Comparison of ENCODE assay signal across 23 cellular contexts in the genomic region with DNA sequence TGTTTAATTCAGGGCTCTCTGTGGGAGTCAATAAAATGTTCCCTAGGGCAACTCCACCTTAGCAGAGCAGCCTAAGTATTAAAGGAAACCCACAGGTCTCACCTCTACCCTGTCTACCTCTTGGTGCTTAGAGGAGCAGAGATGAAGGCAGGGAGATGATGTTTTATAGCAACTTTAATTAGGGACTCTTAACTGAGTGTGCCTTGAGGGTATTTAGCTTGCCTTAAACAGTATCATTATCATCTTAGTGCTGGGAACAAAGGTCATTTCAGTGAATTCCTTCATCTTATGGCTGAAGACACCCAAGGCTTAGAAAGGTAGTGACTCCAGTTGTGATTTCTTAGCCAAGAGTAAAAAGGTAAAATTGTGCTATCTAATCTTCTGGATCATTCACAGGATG. TPM values are rescaled to one million over a fixed set of nuclear protein-coding genes. Genes with fewer than 3 reads are reported as not detected.
DNase-seq lines count a peak whose midpoint lies in the region; ATAC-seq and TF ChIP-seq lines count a peak whose summit lies in the region.
"Had no signal": no experiment of that assay in that cellular context is flagged by ENCODE, and none has a peak within 500 bp of the region (broad histone marks: within the 10 kb centered on the region; RNA-seq: fewer than 3 reads in every experiment).

No MANE protein-coding gene starts in this region.

- DNase-seq in LoVo (ENCODE audit: low spot score), result peak; percentile 65
- no peak for DNase-seq in mucosa of descending colon
- no peak for DNase-seq in DMS153 (lab: John Stamatoyannopoulos, UW)
- DNase-seq in inferior parietal cortex (ENCODE audit: extremely low spot score), result no peak
- DNase-seq in T-cell, result no peak
- DNase-seq: BE2C; CD4-positive, alpha-beta T cell; DMS53; GF-D8; KG1; MV-4-11; NCI-H1105 treated with DMSO at 0.1 percent for 48 hours; NCI-H2029 treated with DMSO at 0.1 percent for 48 hours; NCI-H524 treated with DMSO at 0.1 percent for 48 hours; OCI-M1; SHP77 treated with DMSO at 0.1 percent for 48 hours had no signal

- no peaks in the 10 kb centered on the region for H3K9me3 Mint-ChIP-seq in T-cell
- H3K9me3 Mint-ChIP-seq: CD4-positive, alpha-beta T cell had no signal

- TF ChIP-seq CTCF in 22Rv1 (IDR thresholded peaks at IDR 0.05) (no peak), VCaP (conservative IDR thresholded peaks at IDR 0.05) (no peak), mucosa of descending colon (IDR thresholded peaks at IDR 0.05) (no peak)

- POLR2A ChIA-PET in T-cell (lab: Charles Lee), result no interaction called here

- no peak overlapping the region for H3K4me3 Mint-ChIP-seq in T-cell
- H3K4me3 Mint-ChIP-seq: CD4-positive, alpha-beta T cell had no signal

- intact Hi-C loops in mucosa of descending colon (cut with DNase I, micrococcal nuclease), result no loop called here

- H3K9me3 ChIP-seq in mucosa of descending colon, result no peaks in the 10 kb centered on the region
- H3K9me3 ChIP-seq: BE2C had no signal

- H3K27ac ChIP-seq in 22Rv1 (peak overlapping the region; percentile 100), VCaP (peak overlapping the region; percentile 94)
- H3K27ac ChIP-seq: HL-60, RWPE1 had no signal

- peaks cover 21% of the 10 kb centered on the region for H3K36me3 Mint-ChIP-seq in T-cell

- peaks cover 0 to 2% (median 0%) of the 10 kb centered on the region in 3 donors for H3K4me1 Mint-ChIP-seq in T-cell

- CTCF ChIA-PET in T-cell (lab: Charles Lee), result interaction anchor here in 1 of 2 donors (0.6 to 1.4 kb wide), 2 partner anchors 15 to 19 kb away, joined by 3 to 4 read pairs; no protein-coding TSS in a partner anchor

- H3K27ac Mint-ChIP-seq in T-cell, result no peak overlapping the region
- H3K27ac Mint-ChIP-seq: CD4-positive, alpha-beta T cell had no signal

- H3K4me3 ChIP-seq in mucosa of descending colon, result no peak overlapping the region

- peak; percentile 1 for ATAC-seq in mucosa of descending colon
- no peak for ATAC-seq in HG03095 (IDR thresholded peaks at IDR 0.05; ENCODE audit: unreplicated experiment)
- no peak for ATAC-seq in T-cell (replicated peaks in 1 of 4)
- ATAC-seq: HCT116, SK-N-SH treated with all-trans-retinoic acid at 6 μM for 48 hours had no signal

- H3K4me1 ChIP-seq in mucosa of descending colon (ENCODE audit: low read depth), result peaks cover 23% of the 10 kb centered on the region

- H3K27me3 Mint-ChIP-seq in T-cell, result no peaks in the 10 kb centered on the region
- H3K27me3 Mint-ChIP-seq: CD4-positive, alpha-beta T cell had no signal

- no peaks in the 10 kb centered on the region for H3K36me3 ChIP-seq in mucosa of descending colon (ENCODE audit: low read depth)

RNA-seq across cellular contexts. Expression of a gene that starts 26.7 kb away (rescaled TPM):
- 100 to 1,000 TPM; 194 to 550 (median 341) TPM for total RNA-seq in mucosa of descending colon
- under 1 TPM; 0.23 to 0.67 (median 0.51) TPM for total RNA-seq in T-cell

RNA-seq across cellular contexts. Expression of a gene that starts 45.9 kb away (rescaled TPM):
- total RNA-seq in mucosa of descending colon (100 to 1,000 TPM; 142 to 221 (median 165) TPM), T-cell (100 to 1,000 TPM; 105 to 200 (median 195) TPM)

Comparison
In these comparisons a context has a peak if more than half of its experiments do, and no peak if none do; other contexts are left out.
1. RNA of a gene that starts 26.7 kb away (total RNA-seq): 194 to 550 TPM in mucosa of descending colon; 0.23 to 0.67 TPM in T-cell; every median in the first group is over 100 times any median in the second.